6 cellular contexts compared by ENCODE assay signal in genomic region chrY:3840818-3841217, GRCh38.
A peak's percentile ranks its signal among the peaks of the same experiment; 100 is the strongest.
DNase-seq lines count a peak whose midpoint lies in the region; ATAC-seq, FAIRE-seq and TF ChIP-seq lines count a peak whose summit lies in the region.
"Not testable (repeated sequence)": the region's sequence is repeated elsewhere in the genome, so short reads cannot be mapped to it uniquely, and the experiment has no call there.

No MANE protein-coding gene starts in this region.

- H3K36me3 ChIP-seq in PC-3 (ENCODE audit: low read depth, low read length); RWPE2 (ENCODE audit: low read depth): not testable (repeated sequence)

- H3K9me2 ChIP-seq in PC-3 (replicated peaks; ENCODE audit: low read length) = not testable (repeated sequence)

- intact Hi-C loops in PC-3 (cut with micrococcal nuclease); left ventricle myocardium superior (cut with micrococcal nuclease): not testable (repeated sequence)

- not testable (repeated sequence) for H3K79me2 ChIP-seq in PC-3 (ENCODE audit: low read length)

- WGBS in A549 (ENCODE audit: missing lambda C conversion rate) = 0% methylated on average over 3 of the region's 3 CpGs

- POLR2A ChIA-PET in A549 (lab: Yijun Ruan, JAX); PC-3 (lab: Charles Lee; ENCODE audit: unreplicated experiment): not testable (repeated sequence)

- not testable (repeated sequence) for H3K27me3 ChIP-seq in PC-3 (ENCODE audit: low read length); RWPE2 (ENCODE audit: insufficient read depth, poor library complexity, severe bottlenecking)

- ATAC-seq in A549 = not testable (repeated sequence)
- peak; percentile 51; the same call in 1 of the 2 replicates for ATAC-seq in PC-3
- ATAC-seq in RWPE2 (ENCODE audit: low read depth) = peak; percentile 82
- peak; percentile 64 for ATAC-seq in left ventricle myocardium superior

- not testable (repeated sequence) for H3K4me3 ChIP-seq in A549; PC-3 (ENCODE audit: low read length); RWPE2 (ENCODE audit: severe bottlenecking)

- DNase-seq in A549 (ENCODE audit: low read depth in 1 of 2, low spot score in 1 of 2); GM18507 (ENCODE audit: extremely low spot score, insufficient read length, low read depth); PC-3; RWPE2 (ENCODE audit: low spot score); left ventricle myocardium superior: not testable (repeated sequence)
- peak; percentile 1 for DNase-seq in glomerular visceral epithelial cell (ENCODE audit: extremely low spot score)

- FAIRE-seq in A549 (lab: Jason Lieb, UNC) (peak; percentile 80), GM18507 (lab: Jason Lieb, UNC) (peak; percentile 21)

- not testable (repeated sequence) for TF ChIP-seq RAD21 in A549 (conservative IDR thresholded peaks at IDR 0.05 in 1 of 2, IDR thresholded peaks at IDR 0.05 in 1 of 2)

- CTCF ChIA-PET in A549 (lab: Yijun Ruan, JAX); PC-3 (lab: Charles Lee): not testable (repeated sequence)

- H3K9ac ChIP-seq in PC-3 (ENCODE audit: low read length) = not testable (repeated sequence)

- not testable (repeated sequence) for H3K27ac ChIP-seq in A549; PC-3 (ENCODE audit: low read length); RWPE2 (ENCODE audit: poor library complexity, severe bottlenecking)

- TF ChIP-seq EP300 in A549 (IDR thresholded peaks at IDR 0.05) = not testable (repeated sequence)

- H3F3A ChIP-seq in PC-3 (ENCODE audit: low read length, unreplicated experiment) = not testable (repeated sequence)

- H3K9me3 ChIP-seq in A549; PC-3 (ENCODE audit: low read length); RWPE2 (ENCODE audit: severe bottlenecking): not testable (repeated sequence)

- H3K4me2 ChIP-seq in A549; PC-3 (ENCODE audit: low read length): not testable (repeated sequence)

- H3K4me1 ChIP-seq in A549; PC-3 (ENCODE audit: insufficient read depth, low read length); RWPE2 (ENCODE audit: insufficient read depth, poor library complexity, severe bottlenecking): not testable (repeated sequence)

- not testable (repeated sequence) for H2AFZ ChIP-seq in PC-3 (ENCODE audit: low read length)

- H4K20me1 ChIP-seq in PC-3 (ENCODE audit: low read length) = not testable (repeated sequence)

- BruUV-seq in PC-3 (replicated peaks; lab: Mats Ljungman, UMichigan) = not testable (repeated sequence)

- TF ChIP-seq POLR2A in A549 (IDR thresholded peaks at IDR 0.05; ENCODE audit: low read length) = not testable (repeated sequence)

- not testable (repeated sequence) for TF ChIP-seq CTCF in A549 (IDR thresholded peaks at IDR 0.05); PC-3 (conservative IDR thresholded peaks at IDR 0.05; ENCODE audit: low read depth, low read length); RWPE2 (IDR thresholded peaks at IDR 0.05; ENCODE audit: poor library complexity, severe bottlenecking)
